18 cellular contexts compared by ENCODE assay signal in the genomic region with DNA sequence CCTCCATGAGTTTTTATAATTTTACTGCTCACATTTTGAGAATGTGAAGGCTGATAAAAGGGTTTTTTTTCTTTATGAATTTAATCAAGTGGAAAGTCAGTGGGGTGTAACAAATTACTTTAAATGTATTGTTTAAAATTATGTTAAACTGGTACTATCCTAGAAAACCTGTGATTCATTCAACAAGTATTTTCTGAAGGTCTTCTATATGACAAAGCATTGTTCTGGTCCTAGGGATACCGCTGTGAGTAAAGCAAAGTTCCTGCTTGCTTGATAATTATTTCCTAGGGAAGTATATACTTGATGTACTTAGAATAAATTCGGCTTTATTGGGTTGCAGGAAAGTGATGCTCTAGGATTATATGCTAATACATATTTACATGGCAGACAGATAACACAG.
"Had no signal": no experiment of that assay in that cellular context is flagged by ENCODE, and none has a peak within 500 bp of the region (broad histone marks: within the 10 kb centered on the region; RNA-seq: fewer than 3 reads in every experiment).

No MANE protein-coding gene starts in this region.

- H3K27me3 ChIP-seq: testis had no signal

- H3K9me3 ChIP-seq: esophagus muscularis mucosa, pancreas, testis, upper lobe of right lung had no signal

- ATAC-seq: activated CD8-positive, alpha-beta T cell treated with anti-CD3 and anti-CD28 coated beads, Interleukin-2, amount 10 ng/mL, durations not matched to agents 7 days and 5 days; activated T-helper 17 cell treated with anti-CD3 and anti-CD28 coated beads, Interleukin-2, amount 50 U/mL, for 72 hours; heart left ventricle; pancreas; upper lobe of right lung had no signal

- FAIRE-seq: endometrium, kidney, pancreas had no signal

- H3K36me3 ChIP-seq: esophagus muscularis mucosa, heart left ventricle, pancreas, upper lobe of right lung, WERI-Rb-1 had no signal

- H3K36me3 Mint-ChIP-seq: brain had no signal

- H3K27ac Mint-ChIP-seq: activated CD8-positive, alpha-beta T cell treated with anti-CD3 and anti-CD28 coated beads, Interleukin-2, amount 10 ng/mL, durations not matched to agents 7 days and 5 days; activated naive CD4-positive, alpha-beta T cell treated with anti-CD3 and anti-CD28 coated beads for 36 hours; activated T-helper 17 cell treated with anti-CD3 and anti-CD28 coated beads, Interleukin-2, amount 50 U/mL, for 72 hours; brain; stimulated activated naive CD8-positive, alpha-beta T cell treated with anti-CD3 and anti-CD28 coated beads, Interleukin-15, Interleukin-2, amounts not matched to agents 100 ng/mL and 50 ng/mL, for 24 hours had no signal

- H3K9me3 Mint-ChIP-seq: activated naive CD4-positive, alpha-beta T cell treated with anti-CD3 and anti-CD28 coated beads for 36 hours; activated T-helper 17 cell treated with anti-CD3 and anti-CD28 coated beads, Interleukin-2, amount 50 U/mL, for 72 hours; stimulated activated naive CD8-positive, alpha-beta T cell treated with anti-CD3 and anti-CD28 coated beads, Interleukin-15, Interleukin-2, amounts not matched to agents 100 ng/mL and 50 ng/mL, for 24 hours had no signal

- H3K4me3 ChIP-seq: esophagus muscularis mucosa, heart left ventricle, pancreas, testis, upper lobe of right lung had no signal

- H3K27ac ChIP-seq: esophagus muscularis mucosa, heart left ventricle, pancreas, testis, upper lobe of right lung, WERI-Rb-1 had no signal

- DNase-seq: activated CD4-positive, alpha-beta T cell treated with anti-CD3 and anti-CD28 coated beads for 48 hours; activated CD8-positive, alpha-beta T cell treated with anti-CD3 and anti-CD28 coated beads, Interleukin-2, amount 10 ng/mL, durations not matched to agents 7 days and 5 days; activated naive CD4-positive, alpha-beta T cell treated with anti-CD3 and anti-CD28 coated beads for 36 hours; foreskin melanocyte; heart left ventricle; kidney; pancreas; stimulated activated CD4-positive, alpha-beta T cell treated with anti-CD3 and anti-CD28 coated beads, Interleukin-4, amount 100 ng/mL, for 1 hour; stimulated activated CD8-positive, alpha-beta memory T cell treated with anti-CD3 and anti-CD28 coated beads, Interleukin-4, amount 100 ng/mL, for 48 hours; T-helper 1 cell; testis; upper lobe of right lung; WERI-Rb-1 had no signal

- H3K4me1 ChIP-seq: pancreas, testis had no signal

- H3K4me3 Mint-ChIP-seq: activated CD8-positive, alpha-beta T cell treated with anti-CD3 and anti-CD28 coated beads, Interleukin-2, amount 10 ng/mL, durations not matched to agents 7 days and 5 days; activated naive CD4-positive, alpha-beta T cell treated with anti-CD3 and anti-CD28 coated beads for 36 hours; activated T-helper 17 cell treated with anti-CD3 and anti-CD28 coated beads, Interleukin-2, amount 50 U/mL, for 72 hours; stimulated activated naive CD8-positive, alpha-beta T cell treated with anti-CD3 and anti-CD28 coated beads, Interleukin-15, Interleukin-2, amounts not matched to agents 100 ng/mL and 50 ng/mL, for 24 hours had no signal
